17 cellular contexts compared by ENCODE assay signal in genomic region chr2:101185656-101186055, GRCh38. TPM values are rescaled to one million over a fixed set of nuclear protein-coding genes. Genes with fewer than 3 reads are reported as not detected.
A peak's percentile ranks its signal among the peaks of the same experiment; 100 is the strongest.
DNase-seq lines count a peak whose midpoint lies in the region; FAIRE-seq and TF ChIP-seq lines count a peak whose summit lies in the region.
"Had no signal": no experiment of that assay in that cellular context is flagged by ENCODE, and none has a peak within 500 bp of the region (broad histone marks: within the 10 kb centered on the region; RNA-seq: fewer than 3 reads in every experiment).

No MANE protein-coding gene starts in this region.

- TF ChIP-seq POLR2A in H1 (IDR thresholded peaks at IDR 0.05; ENCODE audit: control extremely low read depth in 1 of 2, low read depth in 2 of 2, low read length in 2 of 2) = no peak

- H3K23ac ChIP-seq in H1 (ENCODE audit: insufficient read length) = no peak overlapping the region

- H3F3A ChIP-seq in MM.1S (ENCODE audit: insufficient read depth, low read length) (no peaks in the 10 kb centered on the region; the same call in 1 of the 2 replicates), neural progenitor cell (ENCODE audit: low read depth) (no peaks in the 10 kb centered on the region)

- H3K4me2 ChIP-seq in MM.1S (ENCODE audit: low read depth, low read length) (no peak overlapping the region), H1 (ENCODE audit: insufficient read depth in 1 of 2, low read depth in 2 of 2, low read length in 2 of 2) (no peak overlapping the region), neural progenitor cell (no peak overlapping the region)

- H3K27ac Mint-ChIP-seq in neural progenitor cell (no peak overlapping the region), osteocyte (ENCODE audit: unreplicated experiment) (no peak overlapping the region)
- H3K27ac Mint-ChIP-seq: CD8-positive, alpha-beta memory T cell had no signal

- H3K14ac ChIP-seq in H1 (ENCODE audit: insufficient read length) = no peak overlapping the region

- no peak overlapping the region for H3K4me3 ChIP-seq in MM.1S (ENCODE audit: low read length)
- no peak overlapping the region for H3K4me3 ChIP-seq in H1 (ENCODE audit: extremely low read depth in 1 of 4, insufficient read depth in 2 of 4, low read depth in 3 of 4, low read length in 4 of 4)
- H3K4me3 ChIP-seq in neural progenitor cell = no peak overlapping the region
- no peak overlapping the region for H3K4me3 ChIP-seq in tibial artery
- H3K4me3 ChIP-seq: Peyer's patch had no signal

- no peak overlapping the region for H3K4ac ChIP-seq in H1 (replicated peaks; ENCODE audit: insufficient read length, low read depth, low read length)

- no peak overlapping the region for H2BK20ac ChIP-seq in H1 (ENCODE audit: low read length)

- no peak overlapping the region for H2BK15ac ChIP-seq in H1 (ENCODE audit: low read length)

- no peaks in the 10 kb centered on the region for H3K79me1 ChIP-seq in H1 (ENCODE audit: low read depth, low read length)

- H3K27me3 Mint-ChIP-seq in neural progenitor cell (ENCODE audit: insufficient read depth, low read depth) (peaks cover 5% of the 10 kb centered on the region), osteocyte (ENCODE audit: unreplicated experiment) (peaks cover 12% of the 10 kb centered on the region)

- H3K9me2 ChIP-seq in MM.1S (replicated peaks; ENCODE audit: insufficient read depth, low read length) = no peaks in the 10 kb centered on the region

- no peak overlapping the region for H3K4me3 Mint-ChIP-seq in neural progenitor cell
- H3K4me3 Mint-ChIP-seq in osteocyte (ENCODE audit: unreplicated experiment) = no peak overlapping the region
- H3K4me3 Mint-ChIP-seq: CD8-positive, alpha-beta memory T cell had no signal

- H3K18ac ChIP-seq in H1 (ENCODE audit: extremely low read depth, low read length) = no peak overlapping the region

- no peak overlapping the region for H3K56ac ChIP-seq in H1 (replicated peaks; ENCODE audit: insufficient read length, low read depth, low read length)

- CTCF ChIA-PET in H1 (lab: Charles Lee; ENCODE audit: partially characterized antibody) = interaction anchor here (0.7 to 1.2 kb wide), 3 partner anchors 17 to 173 kb away, joined by 3 to 4 read pairs (median 3); no protein-coding TSS in a partner anchor

- H3K27ac ChIP-seq in MM.1S (ENCODE audit: low read length) (0 out of 2 replicates have a peak overlapping the region, but pooled peaks have one; percentile 5), H1 (ENCODE audit: low read depth, low read length) (no peak overlapping the region), neural progenitor cell (no peak overlapping the region), tibial artery (no peak overlapping the region)
- H3K27ac ChIP-seq: HL-60, Peyer's patch had no signal

- H3K36me3 Mint-ChIP-seq in neural progenitor cell (no peaks in the 10 kb centered on the region), osteocyte (ENCODE audit: unreplicated experiment) (no peaks in the 10 kb centered on the region)

- DNase-seq in MM.1S (peak; percentile 66), NCI-H69 (lab: John Stamatoyannopoulos, UW) (peak; percentile 55), H1 (ENCODE audit: low read depth in 1 of 2, low spot score in 2 of 2) (no peak), neural progenitor cell (ENCODE audit: low spot score) (no peak), osteocyte (ENCODE audit: extremely low spot score, unreplicated experiment) (no peak), tibial artery (no peak), HK-2 (ENCODE audit: unreplicated experiment) (no peak)
- DNase-seq: CD8-positive, alpha-beta memory T cell; KBM-7; NCI-H1092 treated with DMSO at 0.1 percent for 48 hours; NCI-H1930; NCI-H226; NCI-H526 treated with DMSO at 0.1 percent for 48 hours; Peyer's patch; SIG-M5 had no signal

- FAIRE-seq in H1 (lab: Jason Lieb, UNC) = no peak
- FAIRE-seq: H54 had no signal

- H3K9me3 Mint-ChIP-seq in neural progenitor cell = no peaks in the 10 kb centered on the region
- H3K9me3 Mint-ChIP-seq in osteocyte (ENCODE audit: unreplicated experiment) = no peaks in the 10 kb centered on the region

- no peaks in the 10 kb centered on the region for H3K23me2 ChIP-seq in H1 (ENCODE audit: low read depth, low read length)

- H3K9ac ChIP-seq in MM.1S (ENCODE audit: low read length) = no peak overlapping the region
- H3K9ac ChIP-seq in H1 (replicated peaks in 1 of 4; ENCODE audit: extremely low read depth in 1 of 4, low read depth in 3 of 4, low read length in 3 of 4) = no peak overlapping the region
- H3K9ac ChIP-seq in neural progenitor cell = no peak overlapping the region

- no peaks in the 10 kb centered on the region for H3K4me1 Mint-ChIP-seq in neural progenitor cell
- H3K4me1 Mint-ChIP-seq in osteocyte (ENCODE audit: unreplicated experiment) = no peaks in the 10 kb centered on the region
- H3K4me1 Mint-ChIP-seq: CD8-positive, alpha-beta memory T cell had no signal

- no peak overlapping the region for H2AFZ ChIP-seq in MM.1S (ENCODE audit: low read length)
- H2AFZ ChIP-seq in H1 (ENCODE audit: low read length) = peak overlapping the region; percentile 70; the same call in 1 of the 2 replicates
- peak overlapping the region; percentile 81 for H2AFZ ChIP-seq in neural progenitor cell (replicated peaks)

- no peak for TF ChIP-seq EP300 in H1 (IDR thresholded peaks at IDR 0.05; ENCODE audit: borderline replicate concordance in 1 of 2, low read depth in 2 of 2, low read length in 2 of 2)

- H3K4me1 ChIP-seq in MM.1S (ENCODE audit: low read length) = peaks cover 5% of the 10 kb centered on the region; the same call in 1 of the 2 replicates
- H3K4me1 ChIP-seq in H1 (replicated peaks in 1 of 4; ENCODE audit: control insufficient read depth in 3 of 4, insufficient read depth in 4 of 4, low read length in 3 of 4) = peaks cover 0 to 6% (median 0%) of the 10 kb centered on the region in 4 experiments; a peak in 3 of 7 replicates
- H3K4me1 ChIP-seq in neural progenitor cell = no peaks in the 10 kb centered on the region
- no peaks in the 10 kb centered on the region for H3K4me1 ChIP-seq in tibial artery
- H3K4me1 ChIP-seq: Peyer's patch had no signal

- intact Hi-C loops in tibial artery (cut with DNase I; ENCODE audit: low total_unique reads) = no loop called here

- 90% methylated on average over 3 of the region's 3 CpGs; no CpG with 5 or more reads in 1 of the 2 experiments for WGBS in H1 (ENCODE audit: extremely low coverage in 1 of 2, insufficient coverage in 1 of 2, insufficient read length in 1 of 2, insufficient replicate concordance in 2 of 2, low coverage in 1 of 2, low lambda C conversion rate in 2 of 2, missing lambda C conversion rate in 1 of 2), 2 experiments

- TF ChIP-seq CTCF in MM.1S (IDR thresholded peaks at IDR 0.05; ENCODE audit: low read length) (no peak), H1 (IDR thresholded peaks at IDR 0.05; ENCODE audit: control extremely low read depth in 1 of 3, insufficient read depth in 1 of 3, low read depth in 1 of 3, low read length in 3 of 3) (no peak), neural progenitor cell (IDR thresholded peaks at IDR 0.05) (no peak), osteocyte (IDR thresholded peaks at IDR 0.05) (no peak), tibial artery (IDR thresholded peaks at IDR 0.05) (no peak)

- no peak overlapping the region for H4K91ac ChIP-seq in H1 (replicated peaks; ENCODE audit: insufficient read length, low read length)

- H2AK5ac ChIP-seq in H1 (ENCODE audit: low read depth, low read length) = no peak overlapping the region

- no peak for TF ChIP-seq RAD21 in H1 (IDR thresholded peaks at IDR 0.05 in 1 of 2, conservative IDR thresholded peaks at IDR 0.05 in 1 of 2; ENCODE audit: low read depth in 2 of 2, low read length in 2 of 2)

- H2BK12ac ChIP-seq in H1 (ENCODE audit: low read depth, low read length) = no peak overlapping the region; the same call in 1 of the 2 replicates

- no peak overlapping the region for H4K5ac ChIP-seq in H1 (ENCODE audit: insufficient read length, low read depth, low read length)

- no peaks in the 10 kb centered on the region for H3K36me3 ChIP-seq in MM.1S (replicated peaks; ENCODE audit: insufficient read depth, low read length)
- H3K36me3 ChIP-seq in H1 (ENCODE audit: control insufficient read depth in 2 of 4, insufficient read depth in 4 of 4, low read length in 3 of 4) = no peaks in the 10 kb centered on the region
- no peaks in the 10 kb centered on the region for H3K36me3 ChIP-seq in neural progenitor cell
- H3K36me3 ChIP-seq in tibial artery = no peaks in the 10 kb centered on the region
- H3K36me3 ChIP-seq: Peyer's patch had no signal

- no peak overlapping the region for H4K8ac ChIP-seq in H1 (ENCODE audit: extremely low read depth, insufficient read depth, low read length)

- H4K20me1 ChIP-seq in MM.1S (ENCODE audit: insufficient read depth, low read length) = no peaks in the 10 kb centered on the region
- no peaks in the 10 kb centered on the region for H4K20me1 ChIP-seq in H1 (replicated peaks in 1 of 2; ENCODE audit: control insufficient read depth in 1 of 2, insufficient read depth in 2 of 2, low read length in 2 of 2)
- no peaks in the 10 kb centered on the region for H4K20me1 ChIP-seq in neural progenitor cell (ENCODE audit: low read depth)

- H3K9me3 ChIP-seq in MM.1S (replicated peaks; ENCODE audit: insufficient read depth, low read length) = no peaks in the 10 kb centered on the region
- H3K9me3 ChIP-seq in H1 (ENCODE audit: insufficient read depth in 2 of 2, low read depth in 1 of 2, low read length in 1 of 2) = no peaks in the 10 kb centered on the region
- no peaks in the 10 kb centered on the region for H3K9me3 ChIP-seq in neural progenitor cell (ENCODE audit: low read depth)
- peaks cover 0 to 7% (median 0%) of the 10 kb centered on the region in 3 donors for H3K9me3 ChIP-seq in tibial artery
- H3K9me3 ChIP-seq: Peyer's patch had no signal

- H3K27me3 ChIP-seq in MM.1S (replicated peaks; ENCODE audit: insufficient read depth, low read length) (no peaks in the 10 kb centered on the region), H1 (replicated peaks in 1 of 4; ENCODE audit: control insufficient read depth in 3 of 4, extremely low read depth in 1 of 4, insufficient read depth in 3 of 4, low read length in 3 of 4) (no peaks in the 10 kb centered on the region), neural progenitor cell (no peaks in the 10 kb centered on the region), tibial artery (no peaks in the 10 kb centered on the region)
- H3K27me3 ChIP-seq: Peyer's patch had no signal

- H3K79me2 ChIP-seq in MM.1S (ENCODE audit: low read length) (no peaks in the 10 kb centered on the region), H1 (ENCODE audit: control insufficient read depth in 1 of 2, insufficient read depth in 2 of 2, low read length in 2 of 2) (no peaks in the 10 kb centered on the region), neural progenitor cell (ENCODE audit: low read depth) (no peaks in the 10 kb centered on the region)

- H2BK5ac ChIP-seq in H1 (ENCODE audit: low read depth, low read length) = no peak overlapping the region

- H2BK120ac ChIP-seq in H1 (replicated peaks; ENCODE audit: low read depth, low read length) = no peak overlapping the region

- POLR2A ChIA-PET in H1 (lab: Charles Lee; ENCODE audit: partially characterized antibody) = interaction anchor here (1.1 kb wide), 1 partner anchor 182 kb away, joined by 3 read pairs; no protein-coding TSS in a partner anchor

RNA-seq across cellular contexts. Expression of gene TBC1D8, which starts 34.5 kb away (rescaled TPM):
- total RNA-seq in H1 (2021; fragmentation: NEBNext Ultra II Directional; extraction: Animal tissue kit (Norgen Biotek cat#: 25700)) = 21.8 and 24.0 TPM in 2 replicates
- 20.8 and 27.2 TPM in 2 replicates for polyA plus RNA-seq in H1 (2011; rRNA removed)
- polyA plus RNA-seq in H1 (2011; cell fraction: cytosol; rRNA removed) = 24.9 TPM
- polyA plus RNA-seq in H1 (2011; cell fraction: nucleus; rRNA removed) = 87.3 TPM
- 21.5 to 24.8 TPM (median 23.1 TPM) in 4 replicates for polyA plus RNA-seq in H1 (2012, experiment 1 of 2)
- 7.7 TPM for polyA plus RNA-seq in H1 (2012, experiment 2 of 2)
- 14.1 TPM for polyA plus RNA-seq in H1 (2013, experiment 1 of 2)
- 14.4 TPM for polyA plus RNA-seq in H1 (2013, experiment 2 of 2)
- polyA minus RNA-seq in H1 (2011; rRNA and poly(A)+ RNA removed) = 40.6 and 53.8 TPM in 2 replicates
- 13.4 TPM for polyA minus RNA-seq in H1 (2011; cell fraction: cytosol; rRNA and poly(A)+ RNA removed)
- 50.2 TPM for polyA minus RNA-seq in H1 (2011; cell fraction: nucleus; rRNA and poly(A)+ RNA removed)
- total RNA-seq in neural progenitor cell (ENCODE audit: low replicate concordance) = 3.9 and 4.1 TPM in 2 replicates
- total RNA-seq in osteocyte = 15.2 and 16.3 TPM in 2 replicates

Comparison
In these comparisons a context has a peak if more than half of its experiments do, and no peak if none do; other contexts are left out.
1. DNase-seq: peak in MM.1S (single experiment) and NCI-H69 (single experiment); none in H1 (0 of 2), neural progenitor cell (single experiment), osteocyte (single experiment), tibial artery (0 of 2) and HK-2 (single experiment).